ENCODE assay signal across 23 cellular contexts in the genomic region with DNA sequence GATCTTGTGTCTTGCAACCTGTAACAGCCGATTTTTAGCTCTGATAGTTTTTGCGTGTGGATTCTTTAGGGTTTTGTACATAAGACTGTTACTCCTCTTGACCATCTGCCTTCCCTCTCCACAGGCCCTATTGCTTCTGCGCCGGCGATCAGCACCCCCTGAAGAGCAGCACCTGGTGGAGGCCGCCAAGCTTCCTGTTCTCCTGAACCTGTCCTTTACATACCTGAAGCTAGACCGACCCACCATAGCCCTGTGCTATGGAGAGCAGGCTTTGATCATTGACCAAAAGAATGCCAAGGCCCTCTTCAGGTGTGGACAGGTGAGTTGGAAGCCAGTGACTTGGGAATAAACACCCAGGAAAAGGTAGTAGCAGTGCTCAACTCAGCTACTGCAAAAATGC. TPM values are rescaled to one million over a fixed set of nuclear protein-coding genes. Genes with fewer than 3 reads are reported as not detected.
DNase-seq lines count a peak whose midpoint lies in the region; ATAC-seq, FAIRE-seq and TF ChIP-seq lines count a peak whose summit lies in the region.
"Had no signal": no experiment of that assay in that cellular context is flagged by ENCODE, and none has a peak within 500 bp of the region (broad histone marks: within the 10 kb centered on the region; RNA-seq: fewer than 3 reads in every experiment).

No MANE protein-coding gene starts in this region.

- H2AK5ac ChIP-seq in H1 (ENCODE audit: low read depth, low read length), result no peak overlapping the region

- no peak overlapping the region; the same call in 1 of the 2 replicates for H2BK15ac ChIP-seq in H1 (ENCODE audit: low read length)

- H3K23ac ChIP-seq in H1 (ENCODE audit: insufficient read length), result no peak overlapping the region

- H3K27me3 ChIP-seq in H1 (replicated peaks in 1 of 4; ENCODE audit: control insufficient read depth in 3 of 4, extremely low read depth in 1 of 4, insufficient read depth in 3 of 4, low read length in 3 of 4) (no peaks in the 10 kb centered on the region; a peak in 1 of 7 replicates), uterus (no peaks in the 10 kb centered on the region)
- H3K27me3 ChIP-seq: Peyer's patch had no signal

- H3K9me3 Mint-ChIP-seq in progenitor cell of endocrine pancreas (ENCODE audit: low read depth), result no peaks in the 10 kb centered on the region
- H3K9me3 Mint-ChIP-seq: CD4-positive, CD25-positive, alpha-beta regulatory T cell; T-cell had no signal

- H3K18ac ChIP-seq in H1 (ENCODE audit: extremely low read depth, low read length), result no peak overlapping the region

- no peak overlapping the region; the same call in 1 of the 2 replicates for H2BK20ac ChIP-seq in H1 (ENCODE audit: low read length)

- no peak for TF ChIP-seq EP300 in H1 (IDR thresholded peaks at IDR 0.05; ENCODE audit: borderline replicate concordance in 1 of 2, low read depth in 2 of 2, low read length in 2 of 2)

- no peak overlapping the region; the same call in 1 of the 2 replicates for H2BK12ac ChIP-seq in H1 (ENCODE audit: low read depth, low read length)

- TF ChIP-seq RAD21 in H1 (IDR thresholded peaks at IDR 0.05 in 1 of 2, conservative IDR thresholded peaks at IDR 0.05 in 1 of 2; ENCODE audit: low read depth in 2 of 2, low read length in 2 of 2), result no peak

- no peak overlapping the region for H3K14ac ChIP-seq in H1 (ENCODE audit: insufficient read length)

- H3K36me3 ChIP-seq in H1 (ENCODE audit: control insufficient read depth in 2 of 4, insufficient read depth in 4 of 4, low read length in 3 of 4), result no peaks in the 10 kb centered on the region
- no peaks in the 10 kb centered on the region for H3K36me3 ChIP-seq in uterus
- H3K36me3 ChIP-seq: Peyer's patch, SJCRH30 had no signal

- H2AFZ ChIP-seq in H1 (ENCODE audit: low read length), result no peak overlapping the region

- H3K4me2 ChIP-seq in H1 (ENCODE audit: insufficient read depth in 1 of 2, low read depth in 2 of 2, low read length in 2 of 2), result peak overlapping the region in 1 of 2 experiments; percentile 2; a peak in 1 of 4 replicates
- H3K4me2 ChIP-seq: A549 had no signal

- no peak overlapping the region for H3K4me3 ChIP-seq in H1 (ENCODE audit: extremely low read depth in 1 of 4, insufficient read depth in 2 of 4, low read depth in 3 of 4, low read length in 4 of 4)
- no peak overlapping the region for H3K4me3 ChIP-seq in uterus
- H3K4me3 ChIP-seq: A549, GM12878, Peyer's patch, SJCRH30 had no signal

- H4K8ac ChIP-seq in H1 (ENCODE audit: extremely low read depth, insufficient read depth, low read length), result no peak overlapping the region

- 61% methylated on average over 7 of the region's 7 CpGs; no CpG with 5 or more reads in 1 of the 2 experiments for WGBS in H1 (ENCODE audit: extremely low coverage in 1 of 2, insufficient coverage in 1 of 2, insufficient read length in 1 of 2, insufficient replicate concordance in 2 of 2, low coverage in 1 of 2, low lambda C conversion rate in 2 of 2, missing lambda C conversion rate in 1 of 2), 2 experiments

- FAIRE-seq in H1 (lab: Jason Lieb, UNC), result no peak
- FAIRE-seq: A549, GM12878 had no signal

- intact Hi-C loops in uterus (cut with DNase I; ENCODE audit: low total_unique reads), result no loop called here

- DNase-seq in NCI-H748 (lab: John Stamatoyannopoulos, UW; ENCODE audit: unreplicated experiment) (peak; percentile 9), NCI-H748 treated with DMSO at 0.1 percent for 48 hours (lab: John Stamatoyannopoulos, UW) (no peak), NCI-H146 treated with DMSO at 0.1 percent for 48 hours (lab: John Stamatoyannopoulos, UW; ENCODE audit: unreplicated experiment) (peak; percentile 81), H1 (ENCODE audit: low read depth in 1 of 2, low spot score in 2 of 2) (no peak), progenitor cell of endocrine pancreas (ENCODE audit: low spot score, unreplicated experiment) (no peak), left lobe of liver (ENCODE audit: low spot score) (no peak), uterus (no peak), AG20443 (ENCODE audit: low spot score) (no peak)
- DNase-seq: CD4-positive, CD25-positive, alpha-beta regulatory T cell; DMS 273 treated with DMSO at 0.1 percent for 48 hours; DMS79 treated with DMSO at 0.1 percent for 48 hours; NCI-H1105; NCI-H187; NCI-H226; NCI-H526 treated with DMSO at 0.1 percent for 48 hours; Peyer's patch; SJCRH30; T-cell had no signal

- no peak overlapping the region for H3K4me3 Mint-ChIP-seq in progenitor cell of endocrine pancreas (ENCODE audit: low read depth)
- H3K4me3 Mint-ChIP-seq: CD4-positive, CD25-positive, alpha-beta regulatory T cell; IgD-negative memory B cell; T-cell had no signal

- no peak overlapping the region for H4K5ac ChIP-seq in H1 (ENCODE audit: insufficient read length, low read depth, low read length)

- H3K4me1 ChIP-seq in H1 (replicated peaks in 1 of 4; ENCODE audit: control insufficient read depth in 3 of 4, insufficient read depth in 4 of 4, low read length in 3 of 4) (peaks cover 0 to 11% (median 4%) of the 10 kb centered on the region in 4 experiments; a peak in 5 of 7 replicates), uterus (no peaks in the 10 kb centered on the region)
- H3K4me1 ChIP-seq: Peyer's patch had no signal

- no peaks in the 10 kb centered on the region for H3K36me3 Mint-ChIP-seq in progenitor cell of endocrine pancreas (ENCODE audit: insufficient read depth)
- H3K36me3 Mint-ChIP-seq: CD4-positive, CD25-positive, alpha-beta regulatory T cell; T-cell had no signal

- no peaks in the 10 kb centered on the region for H3K9me3 ChIP-seq in H1 (ENCODE audit: insufficient read depth in 2 of 2, low read depth in 1 of 2, low read length in 1 of 2)
- H3K9me3 ChIP-seq in uterus, result no peaks in the 10 kb centered on the region
- H3K9me3 ChIP-seq: A549, Peyer's patch, SJCRH30 had no signal

- H3K4me1 Mint-ChIP-seq in progenitor cell of endocrine pancreas (ENCODE audit: low read depth), result peaks cover 31% of the 10 kb centered on the region
- H3K4me1 Mint-ChIP-seq: CD4-positive, CD25-positive, alpha-beta regulatory T cell; T-cell had no signal

- POLR2A ChIA-PET in H1 (lab: Charles Lee; ENCODE audit: partially characterized antibody), result interaction anchor here (0.8 to 0.9 kb wide), 2 partner anchors 11 to 83 kb away, joined by 3 read pairs; no protein-coding TSS in a partner anchor

- no peaks in the 10 kb centered on the region for H3K79me2 ChIP-seq in H1 (ENCODE audit: control insufficient read depth in 1 of 2, insufficient read depth in 2 of 2, low read length in 2 of 2)

- no peak for ATAC-seq in left lobe of liver
- ATAC-seq: A549, GM12878, T-cell had no signal

- H4K91ac ChIP-seq in H1 (replicated peaks; ENCODE audit: insufficient read length, low read length), result no peak overlapping the region

- H3K9ac ChIP-seq in H1 (replicated peaks in 1 of 4; ENCODE audit: extremely low read depth in 1 of 4, low read depth in 3 of 4, low read length in 3 of 4), result no peak overlapping the region

- H3K27ac ChIP-seq in H1 (ENCODE audit: low read depth, low read length) (no peak overlapping the region), uterus (no peak overlapping the region)
- H3K27ac ChIP-seq: A549, Peyer's patch, SJCRH30 had no signal

- TF ChIP-seq POLR2A in H1 (IDR thresholded peaks at IDR 0.05; ENCODE audit: control extremely low read depth in 1 of 2, low read depth in 2 of 2, low read length in 2 of 2) (no peak), uterus (IDR thresholded peaks at IDR 0.05) (no peak)

- H3K56ac ChIP-seq in H1 (replicated peaks; ENCODE audit: insufficient read length, low read depth, low read length), result no peak overlapping the region

- H2BK5ac ChIP-seq in H1 (ENCODE audit: low read depth, low read length), result no peak overlapping the region

- no peak overlapping the region for H3K4ac ChIP-seq in H1 (replicated peaks; ENCODE audit: insufficient read length, low read depth, low read length)

- TF ChIP-seq CTCF in H1 (IDR thresholded peaks at IDR 0.05; ENCODE audit: control extremely low read depth in 1 of 3, insufficient read depth in 1 of 3, low read depth in 1 of 3, low read length in 3 of 3), result 0 out of 4 replicates have a peak, but pooled peaks of 1 of the 3 experiments have one; percentile 6
- TF ChIP-seq CTCF in progenitor cell of endocrine pancreas (IDR thresholded peaks at IDR 0.05; ENCODE audit: unreplicated experiment), result no peak
- TF ChIP-seq CTCF in uterus (IDR thresholded peaks at IDR 0.05), result no peak

- no peak overlapping the region for H2BK120ac ChIP-seq in H1 (replicated peaks; ENCODE audit: low read depth, low read length)

- no peaks in the 10 kb centered on the region for H4K20me1 ChIP-seq in H1 (replicated peaks in 1 of 2; ENCODE audit: control insufficient read depth in 1 of 2, insufficient read depth in 2 of 2, low read length in 2 of 2)

- H3K23me2 ChIP-seq in H1 (ENCODE audit: low read depth, low read length), result no peaks in the 10 kb centered on the region

- CTCF ChIA-PET in H1 (lab: Charles Lee; ENCODE audit: partially characterized antibody), result interaction anchor here (0.7 to 3.0 kb wide), 11 partner anchors 10 to 111 kb away, joined by 3 to 23 read pairs (median 4); a partner anchor contains a TSS

- H3K27ac Mint-ChIP-seq in progenitor cell of endocrine pancreas, result peak overlapping the region; percentile 80
- H3K27ac Mint-ChIP-seq: CD4-positive, CD25-positive, alpha-beta regulatory T cell; IgD-negative memory B cell; T-cell had no signal

- peaks cover 3% of the 10 kb centered on the region for H3K27me3 Mint-ChIP-seq in progenitor cell of endocrine pancreas

- H3K79me1 ChIP-seq in H1 (ENCODE audit: low read depth, low read length), result no peaks in the 10 kb centered on the region

RNA-seq across cellular contexts. Expression of a gene that starts 12.6 kb away (rescaled TPM):
- 0.19 TPM in 1 of 2 replicates, not detected in the other for total RNA-seq in H1 (2021; fragmentation: NEBNext Ultra II Directional; extraction: Animal tissue kit (Norgen Biotek cat#: 25700))
- 0.11 and 0.14 TPM in 2 replicates for polyA plus RNA-seq in H1 (2011; rRNA removed)
- 0.06 TPM for polyA plus RNA-seq in H1 (2011; cell fraction: cytosol; rRNA removed)
- polyA plus RNA-seq in H1 (2011; cell fraction: nucleus; rRNA removed), result 0.04 TPM
- 0.10 to 0.20 TPM (median 0.12 TPM) in 3 of 4 replicates, not detected in the other for polyA plus RNA-seq in H1 (2012, experiment 1 of 2)
- polyA plus RNA-seq in H1 (2012, experiment 2 of 2), result not detected
- 0.08 TPM for polyA plus RNA-seq in H1 (2013, experiment 1 of 2)
- polyA plus RNA-seq in H1 (2013, experiment 2 of 2), result 0.09 TPM
- not detected in 2 replicates for polyA minus RNA-seq in H1 (2011; rRNA and poly(A)+ RNA removed)
- polyA minus RNA-seq in H1 (2011; cell fraction: cytosol; rRNA and poly(A)+ RNA removed), result not detected
- polyA minus RNA-seq in H1 (2011; cell fraction: nucleus; rRNA and poly(A)+ RNA removed), result not detected
- total RNA-seq in progenitor cell of endocrine pancreas (not detected in 2 replicates), left lobe of liver (not detected), uterus (under 1 TPM in 1 of 4 donors, not detected in 3; 0.14 TPM)
- total RNA-seq: CD4-positive, CD25-positive, alpha-beta regulatory T cell; GM12878; OCI-LY7; Peyer's patch; SJCRH30; T-cell had no signal
- polyA plus RNA-seq: BJ; CD4-positive, CD25-positive, alpha-beta regulatory T cell; GM12878; IgD-negative memory B cell had no signal

RNA-seq across cellular contexts. Expression of a gene that starts 12.6 kb away (rescaled TPM):
- total RNA-seq in H1 (2021; fragmentation: NEBNext Ultra II Directional; extraction: Animal tissue kit (Norgen Biotek cat#: 25700)), result 0.31 TPM in 1 of 2 replicates, not detected in the other
- 0.12 and 0.25 TPM in 2 replicates for polyA plus RNA-seq in H1 (2011; rRNA removed)
- 0.23 TPM for polyA plus RNA-seq in H1 (2011; cell fraction: cytosol; rRNA removed)
- polyA plus RNA-seq in H1 (2011; cell fraction: nucleus; rRNA removed), result 0.09 TPM
- 0.11 to 0.14 TPM in 2 of 4 replicates, not detected in the others for polyA plus RNA-seq in H1 (2012, experiment 1 of 2)
- polyA plus RNA-seq in H1 (2012, experiment 2 of 2), result not detected
- polyA plus RNA-seq in H1 (2013, experiment 1 of 2), result 0.06 TPM
- polyA plus RNA-seq in H1 (2013, experiment 2 of 2), result 0.07 TPM
- not detected in 2 replicates for polyA minus RNA-seq in H1 (2011; rRNA and poly(A)+ RNA removed)
- not detected for polyA minus RNA-seq in H1 (2011; cell fraction: cytosol; rRNA and poly(A)+ RNA removed)
- not detected for polyA minus RNA-seq in H1 (2011; cell fraction: nucleus; rRNA and poly(A)+ RNA removed)
- 10.9 and 11.2 TPM in 2 replicates for total RNA-seq in progenitor cell of endocrine pancreas
- not detected for total RNA-seq in left lobe of liver
- total RNA-seq in uterus, result under 1 TPM in 1 of 4 donors, not detected in 3; 0.21 TPM
- total RNA-seq: CD4-positive, CD25-positive, alpha-beta regulatory T cell; GM12878; SJCRH30; T-cell had no signal
- polyA plus RNA-seq: A549; BJ; CD4-positive, CD25-positive, alpha-beta regulatory T cell; GM12878; IgD-negative memory B cell had no signal

RNA-seq across cellular contexts. Expression of a gene that starts 31.9 kb away (rescaled TPM):
- 55.8 and 56.2 TPM in 2 replicates for total RNA-seq in H1 (2021; fragmentation: NEBNext Ultra II Directional; extraction: Animal tissue kit (Norgen Biotek cat#: 25700))
- polyA plus RNA-seq in H1 (2011; rRNA removed), result 89.0 and 110 TPM in 2 replicates
- polyA plus RNA-seq in H1 (2011; cell fraction: cytosol; rRNA removed), result 78.6 TPM
- polyA plus RNA-seq in H1 (2011; cell fraction: nucleus; rRNA removed), result 129 TPM
- polyA plus RNA-seq in H1 (2012, experiment 1 of 2), result 42.7 to 66.1 TPM (median 61.8 TPM) in 4 replicates
- 70.2 TPM for polyA plus RNA-seq in H1 (2012, experiment 2 of 2)
- polyA plus RNA-seq in H1 (2013, experiment 1 of 2), result 34.2 TPM
- 31.1 TPM for polyA plus RNA-seq in H1 (2013, experiment 2 of 2)
- polyA minus RNA-seq in H1 (2011; rRNA and poly(A)+ RNA removed), result 33.9 and 41.3 TPM in 2 replicates
- 46.5 TPM for polyA minus RNA-seq in H1 (2011; cell fraction: cytosol; rRNA and poly(A)+ RNA removed)
- 33.1 TPM for polyA minus RNA-seq in H1 (2011; cell fraction: nucleus; rRNA and poly(A)+ RNA removed)
- total RNA-seq in progenitor cell of endocrine pancreas (35.2 and 36.8 TPM in 2 replicates), left lobe of liver (8.5 TPM), uterus (10 to 100 TPM in 2 of 4 donors, 1 to 10 TPM in 2; 5.9 to 27.1 (median 13.7) TPM)

Comparison
In these comparisons a context has a peak if more than half of its experiments do, and no peak if none do; other contexts are left out.
1. DNase-seq: peak in NCI-H748 (single experiment) and NCI-H146 treated with DMSO at 0.1 percent for 48 hours (single experiment); none in NCI-H748 treated with DMSO at 0.1 percent for 48 hours (single experiment), H1 (0 of 2), progenitor cell of endocrine pancreas (single experiment), left lobe of liver (single experiment), uterus (0 of 2) and AG20443 (single experiment).